In the genomic region with DNA sequence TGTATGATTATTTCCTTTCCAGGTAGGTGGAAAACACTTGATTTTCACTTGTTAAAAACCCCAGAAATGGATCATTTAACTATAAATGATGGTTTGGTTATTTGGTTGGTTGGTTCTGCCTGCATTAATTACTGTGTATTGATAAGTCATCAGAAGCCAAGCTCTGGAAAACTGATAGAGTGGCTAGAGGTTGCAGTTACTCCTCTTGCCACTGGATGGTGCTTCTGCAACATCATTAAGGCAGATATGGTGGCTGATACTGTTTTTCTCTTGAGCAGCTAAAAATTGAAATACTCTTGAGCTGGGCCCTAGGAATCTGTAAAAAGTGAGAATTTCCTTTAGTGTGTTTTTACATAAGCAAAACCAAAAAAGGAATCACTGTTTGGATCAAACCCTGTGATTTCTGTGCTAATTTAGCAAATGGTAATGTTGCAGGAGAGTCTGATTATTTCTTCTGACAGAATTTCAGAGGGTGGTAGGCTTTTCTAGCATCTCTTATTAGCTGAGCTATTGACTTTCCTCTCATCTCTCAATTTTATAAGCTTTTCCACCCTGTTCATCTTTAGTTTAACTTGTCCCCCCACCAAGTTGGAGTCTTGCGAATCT, we compare ENCODE assay signal across 8 cellular contexts. TPM values are rescaled to one million over a fixed set of nuclear protein-coding genes. Genes with fewer than 3 reads are reported as not detected.
A peak's percentile ranks its signal among the peaks of the same experiment; 100 is the strongest.
DNase-seq lines count a peak whose midpoint lies in the region; ATAC-seq, FAIRE-seq and TF ChIP-seq lines count a peak whose summit lies in the region.

No MANE protein-coding gene starts in this region.

- intact Hi-C loops in GM12878 (cut with micrococcal nuclease; ENCODE audit: unreplicated experiment) (loop anchor here (5.0 to 10.0 kb wide), 2 partner anchors 59 to 93 kb away; no protein-coding TSS in a partner anchor), upper lobe of right lung (cut with DNase I) (no loop called here)

- in situ Hi-C loops in GM12878 (cut with MboI), result no loop called here

- SMC1A ChIA-PET in GM12878 (lab: Charles Lee; ENCODE audit: uncharacterized antibody, unreplicated experiment), result interaction anchor here (0.6 to 3.8 kb wide), 14 partner anchors 9 to 241 kb away, joined by 3 to 17 read pairs (median 3); no protein-coding TSS in a partner anchor

- TF ChIP-seq RAD21 in GM12878 (IDR thresholded peaks at IDR 0.05; ENCODE audit: insufficient read depth, low read depth, low read length), result peak; percentile 59

- POLR2A ChIA-PET in activated naive CD8-positive, alpha-beta T cell treated with anti-CD3 and anti-CD28 coated beads, Interleukin-2, amount 10 ng/mL, durations not matched to agents 7 days and 5 days (lab: Charles Lee), result interaction anchor here (0.8 kb wide), 1 partner anchor 96 kb away, joined by 3 read pairs; no protein-coding TSS in a partner anchor
- POLR2A ChIA-PET in GM12878 (lab: Charles Lee), result interaction anchor here (1.3 kb wide), 1 partner anchor 13 kb away, joined by 3 read pairs; no protein-coding TSS in a partner anchor

- H3K4me2 ChIP-seq in GM12878 (ENCODE audit: control insufficient read depth, insufficient read depth), result no peak overlapping the region

- RAD21 ChIA-PET in GM12878 (lab: Charles Lee; ENCODE audit: unreplicated experiment), result interaction anchor here (0.8 to 1.2 kb wide), 5 partner anchors 46 to 97 kb away, joined by 3 to 7 read pairs (median 3); no protein-coding TSS in a partner anchor

- H3K4me1 Mint-ChIP-seq in activated naive CD8-positive, alpha-beta T cell treated with anti-CD3 and anti-CD28 coated beads, Interleukin-2, amount 10 ng/mL, durations not matched to agents 7 days and 5 days, result peaks cover 25% of the 10 kb centered on the region
- H3K4me1 Mint-ChIP-seq in activated naive CD8-positive, alpha-beta T cell treated with anti-CD3 and anti-CD28 coated beads for 36 hours, result peaks cover 44% of the 10 kb centered on the region

- H3K79me2 ChIP-seq in GM12878 (ENCODE audit: control insufficient read depth, insufficient read depth, low read length), result peaks cover 55% of the 10 kb centered on the region

- BruUV-seq in GM12878 (replicated peaks; lab: Mats Ljungman, UMichigan), result no TSS peak

- CTCF ChIA-PET in GM12878 (lab: Yijun Ruan, JAX), result interaction anchor here (0.6 to 3.7 kb wide), 27 partner anchors 9 to 237 kb away, joined by 3 to 24 read pairs (median 5); no protein-coding TSS in a partner anchor

- H3K36me3 ChIP-seq in GM12878 (ENCODE audit: control insufficient read depth in 2 of 2, insufficient read depth in 2 of 2, low read length in 1 of 2), result peaks cover 0 to 3% of the 10 kb centered on the region in 2 experiments; a peak in 2 of 4 replicates
- no peaks in the 10 kb centered on the region for H3K36me3 ChIP-seq in kidney epithelial cell (ENCODE audit: control insufficient read depth, insufficient read depth, low read length)
- peaks cover 5% of the 10 kb centered on the region for H3K36me3 ChIP-seq in upper lobe of right lung

- ATAC-seq in activated naive CD8-positive, alpha-beta T cell treated with anti-CD3 and anti-CD28 coated beads, Interleukin-2, amount 10 ng/mL, durations not matched to agents 7 days and 5 days (ENCODE audit: low read depth), result peak; percentile 61
- ATAC-seq in GM12878, result peak; percentile 82
- peak; percentile 71 for ATAC-seq in upper lobe of right lung
- ATAC-seq in HG03342 (IDR thresholded peaks at IDR 0.05; ENCODE audit: unreplicated experiment), result no peak

- TF ChIP-seq CTCF in GM12878 (IDR thresholded peaks at IDR 0.05 in 2 of 3, conservative IDR thresholded peaks at IDR 0.05 in 1 of 3; ENCODE audit: control insufficient read depth in 2 of 3, extremely low read depth in 1 of 3, insufficient read depth in 1 of 3, low read depth in 3 of 3, low read length in 3 of 3), result peak; percentile 65 to 77 (median 74)
- TF ChIP-seq CTCF in kidney epithelial cell (IDR thresholded peaks at IDR 0.05; ENCODE audit: insufficient read depth, low read length, poor library complexity, severe bottlenecking), result peak; percentile 71
- peak; percentile 72 for TF ChIP-seq CTCF in upper lobe of right lung (IDR thresholded peaks at IDR 0.05)

- H3K9me3 Mint-ChIP-seq in activated naive CD8-positive, alpha-beta T cell treated with anti-CD3 and anti-CD28 coated beads, Interleukin-2, amount 10 ng/mL, durations not matched to agents 7 days and 5 days, result no peaks in the 10 kb centered on the region
- peaks cover 1% of the 10 kb centered on the region for H3K9me3 Mint-ChIP-seq in activated naive CD8-positive, alpha-beta T cell treated with anti-CD3 and anti-CD28 coated beads for 36 hours

- H4K20me1 ChIP-seq in GM12878 (ENCODE audit: control insufficient read depth, insufficient read depth), result peaks cover 3% of the 10 kb centered on the region; the same call in 1 of the 2 replicates

- WGBS in GM12878 (ENCODE audit: insufficient coverage, insufficient replicate concordance, low lambda C conversion rate, missing lambda C conversion rate), result 94% methylated on average over 1 of the region's 1 CpG

- H3K27me3 ChIP-seq in GM12878 (replicated peaks in 1 of 2; ENCODE audit: control insufficient read depth in 2 of 2, insufficient read depth in 2 of 2, low read length in 1 of 2) (no peaks in the 10 kb centered on the region), kidney epithelial cell (ENCODE audit: control insufficient read depth, insufficient read depth, low read length) (no peaks in the 10 kb centered on the region), upper lobe of right lung (no peaks in the 10 kb centered on the region)

- no peaks in the 10 kb centered on the region for H3K27me3 Mint-ChIP-seq in activated naive CD8-positive, alpha-beta T cell treated with anti-CD3 and anti-CD28 coated beads, Interleukin-2, amount 10 ng/mL, durations not matched to agents 7 days and 5 days
- H3K27me3 Mint-ChIP-seq in activated naive CD8-positive, alpha-beta T cell treated with anti-CD3 and anti-CD28 coated beads for 36 hours, result no peaks in the 10 kb centered on the region

- H2AFZ ChIP-seq in GM12878 (ENCODE audit: control insufficient read depth, low read depth, low read length), result no peak overlapping the region

- no peak for TF ChIP-seq POLR2A in GM12878 (IDR thresholded peaks at IDR 0.05; ENCODE audit: low read depth, low read length)

- no peak for TF ChIP-seq EP300 in GM12878 (IDR thresholded peaks at IDR 0.05; ENCODE audit: borderline replicate concordance in 1 of 2, control insufficient read depth in 1 of 2, low read depth in 2 of 2, low read length in 2 of 2)

- DNase-seq in activated naive CD8-positive, alpha-beta T cell treated with anti-CD3 and anti-CD28 coated beads, Interleukin-2, amount 10 ng/mL, durations not matched to agents 7 days and 5 days, result no peak
- no peak for DNase-seq in activated naive CD8-positive, alpha-beta T cell treated with anti-CD3 and anti-CD28 coated beads for 36 hours
- DNase-seq in MV-4-11 (lab: John Stamatoyannopoulos, UW), result peak; percentile 26
- no peak for DNase-seq in GM12878 (ENCODE audit: low read depth, low spot score)
- DNase-seq in kidney epithelial cell (ENCODE audit: low read depth), result no peak
- no peak for DNase-seq in upper lobe of right lung
- DNase-seq in kidney tubule cell (ENCODE audit: low spot score), result no peak

- peaks cover 19% of the 10 kb centered on the region for H3K36me3 Mint-ChIP-seq in activated naive CD8-positive, alpha-beta T cell treated with anti-CD3 and anti-CD28 coated beads, Interleukin-2, amount 10 ng/mL, durations not matched to agents 7 days and 5 days
- H3K36me3 Mint-ChIP-seq in activated naive CD8-positive, alpha-beta T cell treated with anti-CD3 and anti-CD28 coated beads for 36 hours, result peaks cover 26% of the 10 kb centered on the region

- H3K4me3 ChIP-seq in GM12878, result no peak overlapping the region
- H3K4me3 ChIP-seq in kidney epithelial cell (ENCODE audit: low read depth, low read length), result no peak overlapping the region
- H3K4me3 ChIP-seq in upper lobe of right lung, result no peak overlapping the region

- no peak overlapping the region for H3K9ac ChIP-seq in GM12878 (ENCODE audit: control insufficient read depth, insufficient read depth, low read length)

- H3K9me3 ChIP-seq in GM12878 (replicated peaks; ENCODE audit: control insufficient read depth, insufficient read depth, low read length) (peaks cover 3% of the 10 kb centered on the region; the same call in 2 of the 3 replicates), upper lobe of right lung (no peaks in the 10 kb centered on the region)

- FAIRE-seq in GM12878 (lab: Jason Lieb, UNC), result no peak

- H3K4me3 Mint-ChIP-seq in activated naive CD8-positive, alpha-beta T cell treated with anti-CD3 and anti-CD28 coated beads, Interleukin-2, amount 10 ng/mL, durations not matched to agents 7 days and 5 days, result no peak overlapping the region
- H3K4me3 Mint-ChIP-seq in activated naive CD8-positive, alpha-beta T cell treated with anti-CD3 and anti-CD28 coated beads for 36 hours, result no peak overlapping the region

- peaks cover 3% of the 10 kb centered on the region; the same call in 1 of the 2 replicates for H3K4me1 ChIP-seq in GM12878 (ENCODE audit: control insufficient read depth, insufficient read depth, low read length)
- no peaks in the 10 kb centered on the region for H3K4me1 ChIP-seq in upper lobe of right lung

- H3K27ac Mint-ChIP-seq in activated naive CD8-positive, alpha-beta T cell treated with anti-CD3 and anti-CD28 coated beads, Interleukin-2, amount 10 ng/mL, durations not matched to agents 7 days and 5 days, result no peak overlapping the region
- H3K27ac Mint-ChIP-seq in activated naive CD8-positive, alpha-beta T cell treated with anti-CD3 and anti-CD28 coated beads for 36 hours, result no peak overlapping the region

- H3K27ac ChIP-seq in GM12878 (ENCODE audit: control insufficient read depth, insufficient read depth) (no peak overlapping the region), upper lobe of right lung (no peak overlapping the region)

RNA-seq across cellular contexts. Expression of gene RAB10, which starts 54.3 kb away (rescaled TPM):
- total RNA-seq in activated naive CD8-positive, alpha-beta T cell treated with anti-CD3 and anti-CD28 coated beads, Interleukin-2, amount 10 ng/mL, durations not matched to agents 7 days and 5 days, result 10 to 100 TPM; 88.0 to 89.7 TPM
- 100 to 1,000 TPM; 106 to 109 TPM for total RNA-seq in activated naive CD8-positive, alpha-beta T cell treated with anti-CD3 and anti-CD28 coated beads for 36 hours
- total RNA-seq in GM12878 (2013; cell fraction: nucleolus; rRNA removed), result 96.9 and 119 TPM in 2 replicates
- total RNA-seq in GM12878 (2014; rRNA removed) (42.5 and 45.1 TPM in 2 replicates), GM12878 (2014; rRNA removed; fragmentation: Illumina TruSeq; extraction: Trizol) (70.1 and 71.1 TPM in 2 replicates), GM12878 (2021) (87.5 and 88.9 TPM in 2 replicates), kidney epithelial cell (183 and 201 TPM in 2 replicates), upper lobe of right lung (111 TPM)
- polyA plus RNA-seq in GM12878 (2011; ENCODE audit: low read depth), result 17.1 TPM
- polyA plus RNA-seq in GM12878 (2011; rRNA removed) (108 and 190 TPM in 2 replicates), GM12878 (2014; fragmentation: Illumina TruSeq; extraction: Trizol) (84.0 and 138 TPM in 2 replicates), GM12878 (2014; fragmentation: Nextera tagmentation; extraction: Ambion mirVana) (10 to 100 TPM; 13.3 to 24.8 TPM), GM12878 (2014; rRNA removed) (44.2 and 79.9 TPM in 2 replicates), GM12878 (2016; fragmentation: Nextera tagmentation; extraction: Ambion mirVana) (100 to 1,000 TPM; 108 to 109 TPM)
- polyA plus RNA-seq in GM12878 (2011; cell fraction: cytosol; rRNA removed), result 42.2 and 49.8 TPM in 2 replicates
- polyA plus RNA-seq in GM12878 (2011; cell fraction: nucleus; rRNA removed), result 28.6 and 41.9 TPM in 2 replicates
- polyA plus RNA-seq in GM12878 (2012), result 31.0 and 49.6 TPM in 2 replicates
- polyA minus RNA-seq in GM12878 (2011; rRNA and poly(A)+ RNA removed), result 43.9 and 62.6 TPM in 2 replicates
- 34.2 and 46.3 TPM in 2 replicates for polyA minus RNA-seq in GM12878 (2011; cell fraction: cytosol; rRNA and poly(A)+ RNA removed)
- polyA minus RNA-seq in GM12878 (2011; cell fraction: nucleus; rRNA and poly(A)+ RNA removed), result 22.2 and 40.9 TPM in 2 replicates
